20 cellular contexts compared by ENCODE assay signal in genomic region chr7:53398566-53398965, GRCh38.
DNase-seq lines count a peak whose midpoint lies in the region; ATAC-seq and TF ChIP-seq lines count a peak whose summit lies in the region.
"Had no signal": no experiment of that assay in that cellular context is flagged by ENCODE, and none has a peak within 500 bp of the region (broad histone marks: within the 10 kb centered on the region; RNA-seq: fewer than 3 reads in every experiment).

No MANE protein-coding gene starts in this region.

- H3K36me3 ChIP-seq in endodermal cell (ENCODE audit: control insufficient read depth, insufficient read depth, low read length) = no peaks in the 10 kb centered on the region
- H3K36me3 ChIP-seq: BLaER1 treated with 17β-estradiol and CSF1 and Interleukin-3, amounts not matched to agents 10 nM and 100 nM had no signal

- TF ChIP-seq CTCF in endodermal cell (conservative IDR thresholded peaks at IDR 0.05) = no peak

- H3K4me1 ChIP-seq in endodermal cell (ENCODE audit: control insufficient read depth, insufficient read depth, low read length) = peaks cover 3% of the 10 kb centered on the region
- H3K4me1 ChIP-seq: BLaER1 treated with 17β-estradiol and CSF1 and Interleukin-3, amounts not matched to agents 10 nM and 100 nM had no signal

- no peaks in the 10 kb centered on the region for H3K36me3 Mint-ChIP-seq in endodermal cell (ENCODE audit: low read depth)
- H3K36me3 Mint-ChIP-seq: CD8-positive, alpha-beta T cell had no signal

- no peak overlapping the region for H3K9ac ChIP-seq in endodermal cell (ENCODE audit: extremely low read depth, low read length, poor library complexity, severe bottlenecking)
- H3K9ac ChIP-seq: BLaER1 treated with 17β-estradiol and CSF1 and Interleukin-3, amounts not matched to agents 10 nM and 100 nM; GM23248 had no signal

- no peak overlapping the region for H3K4me3 ChIP-seq in endodermal cell (ENCODE audit: low read length)
- H3K4me3 ChIP-seq: BLaER1 treated with 17β-estradiol and CSF1 and Interleukin-3, amounts not matched to agents 10 nM and 100 nM; GM12878; GM23248 had no signal

- H3K4me3 Mint-ChIP-seq in endodermal cell = no peak overlapping the region
- H3K4me3 Mint-ChIP-seq: B cell; CD8-positive, alpha-beta T cell had no signal

- H3K9me3 Mint-ChIP-seq in endodermal cell = no peaks in the 10 kb centered on the region

- H3K27me3 Mint-ChIP-seq in endodermal cell (ENCODE audit: insufficient read depth) = no peaks in the 10 kb centered on the region
- H3K27me3 Mint-ChIP-seq: B cell had no signal

- H3K27ac ChIP-seq in endodermal cell (ENCODE audit: low read depth, low read length) = no peak overlapping the region
- H3K27ac ChIP-seq: BLaER1 treated with 17β-estradiol and CSF1 and Interleukin-3, amounts not matched to agents 10 nM and 100 nM; GM23248 had no signal

- WGBS in endodermal cell (ENCODE audit: insufficient coverage in 1 of 2, insufficient read length in 1 of 2), 2 experiments = 90% methylated on average over 2 of the region's 2 CpGs; no CpG with 5 or more reads in 1 of the 2 experiments

- DNase-seq in Caki2 (ENCODE audit: low read depth) (peak; percentile 89), glomerular visceral epithelial cell (ENCODE audit: extremely low spot score) (peak; percentile 80), kidney tubule cell (ENCODE audit: low spot score) (peak; percentile 95), renal cortical epithelial cell (ENCODE audit: low read depth) (peak; percentile 96), endodermal cell (no peak), GOT3 (lab: John Stamatoyannopoulos, UW) (no peak), NCI-H226 (no peak)
- DNase-seq: 8988T; CD8-positive, alpha-beta T cell; DMS 273 treated with DMSO at 0.1 percent for 48 hours; DMS53; DND-41; EL; GM23248; HCEC 1CT; IMR-90 had no signal

- H3K27me3 ChIP-seq in endodermal cell (ENCODE audit: control insufficient read depth, insufficient read depth, low read length, poor library complexity, severe bottlenecking) = no peaks in the 10 kb centered on the region
- H3K27me3 ChIP-seq: BLaER1 treated with 17β-estradiol and CSF1 and Interleukin-3, amounts not matched to agents 10 nM and 100 nM had no signal

- in situ Hi-C loops in Caki2 (cut with HindIII; ENCODE audit: low pct_unique_long_range_greater_than_20kb, low sequenced_read_pairs) = no loop called here

- H3K4me1 Mint-ChIP-seq in endodermal cell = peaks cover 11% of the 10 kb centered on the region
- H3K4me1 Mint-ChIP-seq: B cell had no signal

- H3K9me3 ChIP-seq in endodermal cell (ENCODE audit: control insufficient read depth, low read length) = no peaks in the 10 kb centered on the region
- H3K9me3 ChIP-seq: BLaER1 treated with 17β-estradiol and CSF1 and Interleukin-3, amounts not matched to agents 10 nM and 100 nM had no signal

- no peak for ATAC-seq in HG03135 (IDR thresholded peaks at IDR 0.05; ENCODE audit: unreplicated experiment)
- ATAC-seq: CD8-positive, alpha-beta T cell; GM12878 had no signal

- H3K27ac Mint-ChIP-seq in endodermal cell = no peak overlapping the region
- H3K27ac Mint-ChIP-seq: B cell; CD8-positive, alpha-beta T cell had no signal

Comparison
In these comparisons a context has a peak if more than half of its experiments do, and no peak if none do; other contexts are left out.
1. DNase-seq: peak in Caki2 (single experiment), glomerular visceral epithelial cell (single experiment), kidney tubule cell (single experiment) and renal cortical epithelial cell (single experiment); none in endodermal cell (single experiment), GOT3 (single experiment) and NCI-H226 (single experiment).